ENCODE assay signal across 19 cellular contexts in genomic region chr5:133405275-133406034, GRCh38.
DNase-seq lines count a peak whose midpoint lies in the region; FAIRE-seq and TF ChIP-seq lines count a peak whose summit lies in the region.
"Had no signal": no experiment of that assay in that cellular context is flagged by ENCODE, and none has a peak within 500 bp of the region (broad histone marks: within the 10 kb centered on the region; RNA-seq: fewer than 3 reads in every experiment).

No MANE protein-coding gene starts in this region.

- H2BK120ac ChIP-seq in neuronal stem cell (ENCODE audit: low read depth, low read length) (no peak overlapping the region), H9 (ENCODE audit: low read depth, low read length, poor library complexity, severe bottlenecking) (no peak overlapping the region)

- H3K79me1 ChIP-seq in neuronal stem cell (ENCODE audit: low read depth, low read length) (no peaks in the 10 kb centered on the region), H9 (ENCODE audit: insufficient read depth, low read depth, low read length, poor library complexity, severe bottlenecking) (no peaks in the 10 kb centered on the region)

- H3K27ac Mint-ChIP-seq in H9: no peak overlapping the region
- H3K27ac Mint-ChIP-seq: CD14-positive monocyte; CD8-positive, alpha-beta T cell; HFFc6 had no signal

- H3K79me2 ChIP-seq in H9 (ENCODE audit: insufficient read depth, low read length): no peaks in the 10 kb centered on the region

- FAIRE-seq in urothelium cell line (lab: Jason Lieb, UNC): peak; percentile 58
- FAIRE-seq: A549, D721Med, G401.6, H1, HepG2, HTR-8/SVneo had no signal

- no peak overlapping the region for H4K5ac ChIP-seq in H9 (ENCODE audit: insufficient read length, low read depth, low read length)

- H3K36me3 ChIP-seq in neuronal stem cell (replicated peaks in 1 of 2; ENCODE audit: control insufficient read depth in 2 of 2, insufficient read depth in 2 of 2, low read length in 2 of 2): no peaks in the 10 kb centered on the region

- H3K56ac ChIP-seq in H9 (ENCODE audit: insufficient read length, low read depth, low read length): no peak overlapping the region

- peak; percentile 54 for DNase-seq in NCI-H69 (lab: John Stamatoyannopoulos, UW)
- peak; percentile 29 for DNase-seq in ecto neural progenitor cell (ENCODE audit: low spot score)
- no peak for DNase-seq in neuronal stem cell (ENCODE audit: low spot score)
- DNase-seq in urothelium cell line (ENCODE audit: low spot score): no peak
- DNase-seq in 8988T: no peak
- DNase-seq in H9: no peak
- no peak for DNase-seq in HPDE6-E6E7 (ENCODE audit: extremely low spot score)
- DNase-seq: COR-L47, DMS153, DMS79 treated with DMSO at 0.1 percent for 48 hours had no signal

- H4K91ac ChIP-seq in neuronal stem cell (ENCODE audit: low read depth, low read length, poor library complexity): no peak overlapping the region
- no peak overlapping the region for H4K91ac ChIP-seq in H9 (ENCODE audit: insufficient read length, low read depth, low read length)

- H3K4ac ChIP-seq in neuronal stem cell (ENCODE audit: low read length): no peak overlapping the region
- no peak overlapping the region for H3K4ac ChIP-seq in H9 (ENCODE audit: low read depth, low read length)

- no peak overlapping the region for H2BK20ac ChIP-seq in H9 (ENCODE audit: low read depth, low read length, poor library complexity, severe bottlenecking)

- no peak for TF ChIP-seq CTCF in H9 (conservative IDR thresholded peaks at IDR 0.05)

- no peaks in the 10 kb centered on the region for H3K36me3 Mint-ChIP-seq in H9 (ENCODE audit: insufficient read depth in 1 of 3, low read depth in 3 of 3)
- H3K36me3 Mint-ChIP-seq: CD14-positive monocyte; CD8-positive, alpha-beta T cell had no signal

- peaks cover 0 to 15% of the 10 kb centered on the region in 2 donors for H3K4me1 ChIP-seq in neuronal stem cell (ENCODE audit: control insufficient read depth in 2 of 2, insufficient read depth in 1 of 2, low read depth in 1 of 2, low read length in 2 of 2)
- no peaks in the 10 kb centered on the region; the same call in none of the 2 replicates for H3K4me1 ChIP-seq in H9 (ENCODE audit: insufficient read depth, low read length)
- H3K4me1 ChIP-seq: A549 had no signal

- H2AFZ ChIP-seq in neuronal stem cell (ENCODE audit: low read length) (no peak overlapping the region), H9 (ENCODE audit: low read length) (no peak overlapping the region)

- H3K4me3 ChIP-seq in neuronal stem cell (ENCODE audit: low read length in 2 of 2): no peak overlapping the region
- H3K4me3 ChIP-seq: A549 had no signal

- no peak overlapping the region for H2BK12ac ChIP-seq in neuronal stem cell (ENCODE audit: low read length)
- no peak overlapping the region for H2BK12ac ChIP-seq in H9 (ENCODE audit: insufficient read length, low read depth, low read length)

- H3K4me3 Mint-ChIP-seq in H9: no peak overlapping the region
- H3K4me3 Mint-ChIP-seq: CD14-positive monocyte; CD8-positive, alpha-beta T cell; HFFc6 had no signal

- H3K18ac ChIP-seq in neuronal stem cell (ENCODE audit: low read length): no peak overlapping the region
- H3K18ac ChIP-seq in H9 (ENCODE audit: insufficient read length, low read depth, low read length): no peak overlapping the region

- no peak overlapping the region for H4K8ac ChIP-seq in neuronal stem cell (ENCODE audit: low read depth, low read length)
- no peak overlapping the region for H4K8ac ChIP-seq in H9 (replicated peaks; ENCODE audit: insufficient read length, low read depth, low read length)

- no peak overlapping the region for H3T11ph ChIP-seq in H9 (ENCODE audit: low read length)

- peaks cover 28 to 37% of the 10 kb centered on the region in 2 experiments for H3K4me1 Mint-ChIP-seq in H9
- H3K4me1 Mint-ChIP-seq: CD14-positive monocyte had no signal

- H3K9me3 ChIP-seq in neuronal stem cell (replicated peaks in 1 of 2; ENCODE audit: control insufficient read depth in 2 of 2, insufficient read depth in 1 of 2, low read depth in 1 of 2, low read length in 2 of 2): no peaks in the 10 kb centered on the region
- no peaks in the 10 kb centered on the region for H3K9me3 ChIP-seq in H9 (ENCODE audit: control insufficient read depth, low read depth, low read length)
- H3K9me3 ChIP-seq: A549 had no signal

- no peak overlapping the region for H3K27ac ChIP-seq in neuronal stem cell (replicated peaks; ENCODE audit: low read length)
- no peak overlapping the region for H3K27ac ChIP-seq in H9 (ENCODE audit: insufficient read length, low read depth, low read length)
- H3K27ac ChIP-seq: A549 had no signal

- no peaks in the 10 kb centered on the region for H3K23me2 ChIP-seq in H9 (ENCODE audit: insufficient read length, low read depth, low read length, poor library complexity, severe bottlenecking)

- peaks cover 0 to 2% (median 0%) of the 10 kb centered on the region in 3 experiments for H3K27me3 ChIP-seq in neuronal stem cell (ENCODE audit: control insufficient read depth in 3 of 3, insufficient read depth in 3 of 3, low read depth in 1 of 3, low read length in 3 of 3)
- no peaks in the 10 kb centered on the region for H3K27me3 ChIP-seq in H9 (ENCODE audit: insufficient read depth, low read length)

- peak overlapping the region; percentile 17 for H3K23ac ChIP-seq in neuronal stem cell (ENCODE audit: low read depth, low read length, poor library complexity)
- no peak overlapping the region for H3K23ac ChIP-seq in H9 (ENCODE audit: insufficient read length, low read depth, low read length)

- H2AK5ac ChIP-seq in neuronal stem cell (ENCODE audit: low read depth, low read length) (peak overlapping the region; percentile 12), H9 (ENCODE audit: insufficient read length, low read length) (no peak overlapping the region)

- H4K20me1 ChIP-seq in H9 (ENCODE audit: control insufficient read depth, insufficient read depth, insufficient read length): no peaks in the 10 kb centered on the region

- H3K14ac ChIP-seq in neuronal stem cell (ENCODE audit: low read length) (no peak overlapping the region), H9 (ENCODE audit: insufficient read depth, low read length) (no peak overlapping the region)

- H3K9ac ChIP-seq in neuronal stem cell (ENCODE audit: low read depth, low read length, poor library complexity) (no peak overlapping the region), H9 (ENCODE audit: extremely low read depth, insufficient read length, low read length) (no peak overlapping the region)

- no CpG with 5 or more reads among the region's 17 CpGs for WGBS in neuronal stem cell (ENCODE audit: extremely low coverage in 2 of 2, insufficient read length in 2 of 2, insufficient replicate concordance in 1 of 2), 2 donors
- no CpG with 5 or more reads among the region's 17 CpGs for WGBS in H9 (ENCODE audit: extremely low coverage, insufficient read length, low lambda C conversion rate)

- no peak overlapping the region for H2BK5ac ChIP-seq in neuronal stem cell (ENCODE audit: low read length)
- no peak overlapping the region for H2BK5ac ChIP-seq in H9 (ENCODE audit: insufficient read length, low read length)

- H3K4me2 ChIP-seq in neuronal stem cell (ENCODE audit: insufficient read depth, low read length, poor library complexity, severe bottlenecking) (no peak overlapping the region), H9 (ENCODE audit: insufficient read depth, insufficient read length, low read length) (no peak overlapping the region)
- H3K4me2 ChIP-seq: A549 had no signal

- H2BK15ac ChIP-seq in neuronal stem cell (ENCODE audit: low read length) (peak overlapping the region; percentile 33), H9 (ENCODE audit: low read depth, low read length) (no peak overlapping the region)

- H3K9me3 Mint-ChIP-seq in H9: no peaks in the 10 kb centered on the region
- H3K9me3 Mint-ChIP-seq: CD8-positive, alpha-beta T cell; HFFc6 had no signal

- H3K27me3 Mint-ChIP-seq in H9 (ENCODE audit: low read depth): no peaks in the 10 kb centered on the region; the same call in none of the 2 replicates

Comparison
In these comparisons a context has a peak if more than half of its experiments do, and no peak if none do; other contexts are left out.
1. DNase-seq: peak in NCI-H69 (single experiment) and ecto neural progenitor cell (single experiment); none in neuronal stem cell (single experiment), urothelium cell line (single experiment), 8988T (single experiment), H9 (single experiment) and HPDE6-E6E7 (single experiment).